ENCODE assay signal across 22 cellular contexts in the genomic region with DNA sequence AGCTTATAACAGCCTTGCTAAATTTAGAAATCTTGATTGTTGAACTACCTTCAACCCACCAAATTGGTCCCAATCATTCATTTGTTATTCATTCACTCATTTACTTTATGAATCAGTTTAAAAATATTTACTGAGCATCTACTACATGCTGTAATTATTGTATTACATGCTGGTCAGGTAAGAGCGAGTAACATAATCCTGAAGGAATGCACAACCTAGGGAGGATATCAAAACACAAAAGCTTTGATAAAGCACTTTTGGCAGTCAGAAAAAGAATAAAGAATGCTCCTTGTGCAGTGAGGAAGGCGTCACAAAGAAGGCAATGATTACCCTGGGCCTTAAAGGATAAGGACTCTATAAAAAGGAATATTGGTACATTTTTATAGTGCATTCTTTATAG.
"Had no signal": no experiment of that assay in that cellular context is flagged by ENCODE, and none has a peak within 500 bp of the region (broad histone marks: within the 10 kb centered on the region; RNA-seq: fewer than 3 reads in every experiment).

No MANE protein-coding gene starts in this region.

- H3K27me3 ChIP-seq: breast epithelium had no signal

- H3K9me3 ChIP-seq: breast epithelium had no signal

- H3K4me3 ChIP-seq: breast epithelium, K562 had no signal

- H3K27ac ChIP-seq: breast epithelium, VCaP had no signal

- H3K36me3 ChIP-seq: breast epithelium had no signal

- FAIRE-seq: K562 had no signal

- DNase-seq: activated CD4-positive, alpha-beta memory T cell treated with anti-CD3 and anti-CD28 coated beads for 36 hours; activated CD4-positive, alpha-beta T cell treated with anti-CD3 and anti-CD28 coated beads, Interleukin-2, amount 10 ng/mL, durations not matched to agents 7 days and 5 days; activated CD4-positive, CD25-positive, alpha-beta regulatory T cell; activated CD8-positive, alpha-beta memory T cell treated with anti-CD3 and anti-CD28 coated beads for 24 hours; activated effector memory CD4-positive, alpha-beta T cell treated with anti-CD3 and anti-CD28 coated beads, Interleukin-2, amount 50 U/mL, for 16 hours; activated naive CD4-positive, alpha-beta T cell treated with Interleukin-2 at 50 U/mL for 16 hours; activated naive CD8-positive, alpha-beta T cell treated with anti-CD3 and anti-CD28 coated beads, Interleukin-2, amount 50 U/mL, for 24 hours; activated T-cell treated with anti-CD3 and anti-CD28 coated beads, Interleukin-2, amount 50 U/mL, for 4 hours; amniotic stem cell; central memory CD4-positive, alpha-beta T cell; Karpas-422; NCI-H1048; NCI-H1417 treated with DMSO at 0.1 percent for 48 hours; NCI-H1694; NCI-H2029; NCI-H2107; NCI-H510A treated with DMSO at 0.1 percent for 48 hours; SHP77 treated with DMSO at 0.1 percent for 48 hours; T-helper 1 cell had no signal

- H3K4me1 ChIP-seq: breast epithelium had no signal
